In genomic region chr17:21419299-21420239, GRCh38 we compare ENCODE assay signal across 15 cellular contexts. TPM values are rescaled to one million over a fixed set of nuclear protein-coding genes. Genes with fewer than 3 reads are reported as not detected.
DNase-seq lines count a peak whose midpoint lies in the region; ATAC-seq and TF ChIP-seq lines count a peak whose summit lies in the region.
"Had no signal": no experiment of that assay in that cellular context is flagged by ENCODE, and none has a peak within 500 bp of the region (broad histone marks: within the 10 kb centered on the region; RNA-seq: fewer than 3 reads in every experiment).

No MANE protein-coding gene starts in this region.

- peak; percentile 45 for DNase-seq in stimulated activated CD4-positive, alpha-beta T cell treated with anti-CD3 and anti-CD28 coated beads, Interleukin-15, amount 100 ng/mL, for 24 hours
- no peak for DNase-seq in stimulated activated CD4-positive, alpha-beta T cell treated with anti-CD3 and anti-CD28 coated beads, Interleukin-12 subunit alpha, Interleukin-12 subunit beta, amount 100 ng/mL, for 4 hours
- peak; percentile 38 to 41 for DNase-seq in activated T-cell treated with anti-CD3 and anti-CD28 coated beads, Interleukin-2, amount 50 U/mL, for 48 hours
- DNase-seq in left ventricle myocardium inferior = peak; percentile 28
- DNase-seq in upper lobe of right lung = peak; percentile 64
- no peak for DNase-seq in A172 (ENCODE audit: low spot score)
- DNase-seq in SHP77 (lab: John Stamatoyannopoulos, UW) = no peak
- DNase-seq: gastrocnemius medialis, GF-D8, IMR-90, NCI-H1694, testis had no signal

- no peak for ATAC-seq in upper lobe of right lung
- ATAC-seq in HG02981 (IDR thresholded peaks at IDR 0.05; ENCODE audit: unreplicated experiment) = no peak
- ATAC-seq: gastrocnemius medialis had no signal

- peak overlapping the region; percentile 49 for H3K27ac ChIP-seq in left ventricle myocardium inferior (replicated peaks)
- H3K27ac ChIP-seq in upper lobe of right lung = no peak overlapping the region
- H3K27ac ChIP-seq: gastrocnemius medialis, neutrophil, testis had no signal

- TF ChIP-seq CTCF in left ventricle myocardium inferior (IDR thresholded peaks at IDR 0.05; ENCODE audit: borderline replicate concordance) (peak; percentile 10), upper lobe of right lung (IDR thresholded peaks at IDR 0.05) (no peak)

- H3K4me1 ChIP-seq in left ventricle myocardium inferior (peaks cover 33% of the 10 kb centered on the region), upper lobe of right lung (no peaks in the 10 kb centered on the region)

- intact Hi-C loops in left ventricle myocardium inferior (cut with micrococcal nuclease) = no loop called here
- intact Hi-C loops in upper lobe of right lung (cut with DNase I) = no loop called here

- no peaks in the 10 kb centered on the region for H3K27me3 ChIP-seq in left ventricle myocardium inferior (ENCODE audit: low read depth)
- H3K27me3 ChIP-seq in upper lobe of right lung = no peaks in the 10 kb centered on the region
- H3K27me3 ChIP-seq: gastrocnemius medialis, neutrophil, testis had no signal

- H3K9me3 ChIP-seq in left ventricle myocardium inferior (replicated peaks) = no peaks in the 10 kb centered on the region
- no peaks in the 10 kb centered on the region for H3K9me3 ChIP-seq in upper lobe of right lung
- H3K9me3 ChIP-seq: gastrocnemius medialis, neutrophil, testis had no signal

- H3K4me3 ChIP-seq in left ventricle myocardium inferior (no peak overlapping the region), upper lobe of right lung (no peak overlapping the region)
- H3K4me3 ChIP-seq: gastrocnemius medialis, testis had no signal

- H3K36me3 ChIP-seq in left ventricle myocardium inferior (no peaks in the 10 kb centered on the region), upper lobe of right lung (no peaks in the 10 kb centered on the region)
- H3K36me3 ChIP-seq: gastrocnemius medialis, neutrophil had no signal

RNA-seq across cellular contexts. Expression of gene KCNJ12, which starts 43.4 kb away (rescaled TPM):
- total RNA-seq in left ventricle myocardium inferior = 12.3 TPM
- total RNA-seq in upper lobe of right lung = 2.5 TPM
- total RNA-seq in A172 (2014; rRNA removed; shearing (Covaris generic)) = 0.03 and 0.05 TPM in 2 replicates
- total RNA-seq: activated T-helper 2 cell treated with anti-CD3 and anti-CD28 coated beads, Interferon-gamma antibody, Interleukin-2, Interleukin-4, amounts not matched to agents 10 μg/mL and 5 μg/mL and 100 μg/mL, durations not matched to agents 14 hours and 24 hours and 36 hours had no signal

Comparison
In these comparisons a context has a peak if more than half of its experiments do, and no peak if none do; other contexts are left out.
1. DNase-seq: peak in stimulated activated CD4-positive, alpha-beta T cell treated with anti-CD3 and anti-CD28 coated beads, Interleukin-15, amount 100 ng/mL, for 24 hours (single experiment), activated T-cell treated with anti-CD3 and anti-CD28 coated beads, Interleukin-2, amount 50 U/mL, for 48 hours (2 of 2), left ventricle myocardium inferior (single experiment) and upper lobe of right lung (single experiment); none in stimulated activated CD4-positive, alpha-beta T cell treated with anti-CD3 and anti-CD28 coated beads, Interleukin-12 subunit alpha, Interleukin-12 subunit beta, amount 100 ng/mL, for 4 hours (single experiment), A172 (single experiment) and SHP77 (0 of 2).